ENCODE assay signal across 16 cellular contexts in genomic region chr15:79319973-79320372, GRCh38. TPM values are rescaled to one million over a fixed set of nuclear protein-coding genes. Genes with fewer than 3 reads are reported as not detected.
"Had no signal": no experiment of that assay in that cellular context is flagged by ENCODE, and none has a peak within 500 bp of the region (broad histone marks: within the 10 kb centered on the region; RNA-seq: fewer than 3 reads in every experiment).

No MANE protein-coding gene starts in this region.

RNA-seq across cellular contexts. Expression of gene ANKRD34C, which starts 37.5 kb away (rescaled TPM):
- total RNA-seq: natural killer cell, occipital lobe, osteoblast, progenitor cell of endocrine pancreas, psoas muscle, renal cortical epithelial cell, right cardiac atrium, right lobe of liver, skeletal muscle tissue, suprapubic skin, transverse colon, upper lobe of right lung, urinary bladder, uterus had no signal
- polyA plus RNA-seq: neural cell, sigmoid colon, urinary bladder had no signal
